1 cellular context compared by ENCODE assay signal in the genomic region with DNA sequence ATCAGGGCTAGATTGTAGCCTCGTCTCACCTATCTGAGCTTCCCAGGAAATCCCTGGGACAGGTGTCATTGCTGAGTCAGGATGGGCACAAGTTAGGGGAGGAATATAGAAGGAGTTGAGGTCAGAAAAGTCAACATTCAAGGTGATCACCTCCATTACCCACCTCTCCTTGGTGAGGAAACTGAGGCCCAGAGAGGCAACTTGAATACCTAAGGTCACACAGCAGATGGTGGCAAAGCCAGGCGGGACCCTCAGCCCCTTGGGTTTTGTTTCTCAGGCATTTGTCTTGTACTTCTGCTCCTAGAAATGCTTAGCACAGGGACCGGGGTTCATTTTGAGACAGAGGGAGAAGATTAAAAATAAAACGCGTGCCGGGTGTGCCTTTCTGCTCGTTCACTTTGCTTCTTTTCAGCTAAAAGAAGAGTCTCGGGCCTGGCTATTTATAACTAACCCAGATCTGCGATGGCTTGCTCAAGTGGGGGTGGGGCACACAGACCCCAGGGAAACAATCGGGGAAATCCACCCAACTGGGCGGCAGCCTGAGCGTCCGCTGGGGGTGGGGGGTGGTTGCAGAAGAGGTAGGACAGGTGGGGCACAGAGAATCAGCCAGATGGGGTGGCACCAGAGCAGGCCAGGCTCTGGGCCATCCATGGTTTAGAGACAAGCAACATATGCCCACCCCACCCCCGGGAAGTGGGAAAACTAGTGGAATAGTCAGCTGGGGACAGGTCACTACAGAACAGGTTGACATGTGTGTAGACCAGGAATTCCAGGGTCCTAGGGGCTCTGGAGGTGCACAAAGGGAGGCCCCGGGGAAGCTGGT.
TF ChIP-seq lines count a peak whose summit lies in the region.

No MANE protein-coding gene starts in this region.

TF ChIP-seq in WTC11, 78 proteins besides CTCF, POLR2A, EP300 and RAD21 (continued from another document):
- TF ChIP-seq, protein P1, sequence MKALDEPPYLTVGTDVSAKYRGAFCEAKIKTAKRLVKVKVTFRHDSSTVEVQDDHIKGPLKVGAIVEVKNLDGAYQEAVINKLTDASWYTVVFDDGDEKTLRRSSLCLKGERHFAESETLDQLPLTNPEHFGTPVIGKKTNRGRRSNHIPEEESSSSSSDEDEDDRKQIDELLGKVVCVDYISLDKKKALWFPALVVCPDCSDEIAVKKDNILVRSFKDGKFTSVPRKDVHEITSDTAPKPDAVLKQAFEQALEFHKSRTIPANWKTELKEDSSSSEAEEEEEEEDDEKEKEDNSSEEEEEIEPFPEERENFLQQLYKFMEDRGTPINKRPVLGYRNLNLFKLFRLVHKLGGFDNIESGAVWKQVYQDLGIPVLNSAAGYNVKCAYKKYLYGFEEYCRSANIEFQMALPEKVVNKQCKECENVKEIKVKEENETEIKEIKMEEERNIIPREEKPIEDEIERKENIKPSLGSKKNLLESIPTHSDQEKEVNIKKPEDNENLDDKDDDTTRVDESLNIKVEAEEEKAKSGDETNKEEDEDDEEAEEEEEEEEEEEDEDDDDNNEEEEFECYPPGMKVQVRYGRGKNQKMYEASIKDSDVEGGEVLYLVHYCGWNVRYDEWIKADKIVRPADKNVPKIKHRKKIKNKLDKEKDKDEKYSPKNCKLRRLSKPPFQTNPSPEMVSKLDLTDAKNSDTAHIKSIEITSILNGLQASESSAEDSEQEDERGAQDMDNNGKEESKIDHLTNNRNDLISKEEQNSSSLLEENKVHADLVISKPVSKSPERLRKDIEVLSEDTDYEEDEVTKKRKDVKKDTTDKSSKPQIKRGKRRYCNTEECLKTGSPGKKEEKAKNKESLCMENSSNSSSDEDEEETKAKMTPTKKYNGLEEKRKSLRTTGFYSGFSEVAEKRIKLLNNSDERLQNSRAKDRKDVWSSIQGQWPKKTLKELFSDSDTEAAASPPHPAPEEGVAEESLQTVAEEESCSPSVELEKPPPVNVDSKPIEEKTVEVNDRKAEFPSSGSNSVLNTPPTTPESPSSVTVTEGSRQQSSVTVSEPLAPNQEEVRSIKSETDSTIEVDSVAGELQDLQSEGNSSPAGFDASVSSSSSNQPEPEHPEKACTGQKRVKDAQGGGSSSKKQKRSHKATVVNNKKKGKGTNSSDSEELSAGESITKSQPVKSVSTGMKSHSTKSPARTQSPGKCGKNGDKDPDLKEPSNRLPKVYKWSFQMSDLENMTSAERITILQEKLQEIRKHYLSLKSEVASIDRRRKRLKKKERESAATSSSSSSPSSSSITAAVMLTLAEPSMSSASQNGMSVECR (CRISPR knock-in tag; IDR thresholded peaks at IDR 0.05; ENCODE audit: borderline replicate concordance), result no peak
- TF ChIP-seq, protein P2, sequence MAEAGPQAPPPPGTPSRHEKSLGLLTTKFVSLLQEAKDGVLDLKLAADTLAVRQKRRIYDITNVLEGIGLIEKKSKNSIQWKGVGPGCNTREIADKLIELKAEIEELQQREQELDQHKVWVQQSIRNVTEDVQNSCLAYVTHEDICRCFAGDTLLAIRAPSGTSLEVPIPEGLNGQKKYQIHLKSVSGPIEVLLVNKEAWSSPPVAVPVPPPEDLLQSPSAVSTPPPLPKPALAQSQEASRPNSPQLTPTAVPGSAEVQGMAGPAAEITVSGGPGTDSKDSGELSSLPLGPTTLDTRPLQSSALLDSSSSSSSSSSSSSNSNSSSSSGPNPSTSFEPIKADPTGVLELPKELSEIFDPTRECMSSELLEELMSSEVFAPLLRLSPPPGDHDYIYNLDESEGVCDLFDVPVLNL (CRISPR knock-in tag; IDR thresholded peaks at IDR 0.05; ENCODE audit: borderline replicate concordance, low read depth), result no peak
- TF ChIP-seq, protein P3, sequence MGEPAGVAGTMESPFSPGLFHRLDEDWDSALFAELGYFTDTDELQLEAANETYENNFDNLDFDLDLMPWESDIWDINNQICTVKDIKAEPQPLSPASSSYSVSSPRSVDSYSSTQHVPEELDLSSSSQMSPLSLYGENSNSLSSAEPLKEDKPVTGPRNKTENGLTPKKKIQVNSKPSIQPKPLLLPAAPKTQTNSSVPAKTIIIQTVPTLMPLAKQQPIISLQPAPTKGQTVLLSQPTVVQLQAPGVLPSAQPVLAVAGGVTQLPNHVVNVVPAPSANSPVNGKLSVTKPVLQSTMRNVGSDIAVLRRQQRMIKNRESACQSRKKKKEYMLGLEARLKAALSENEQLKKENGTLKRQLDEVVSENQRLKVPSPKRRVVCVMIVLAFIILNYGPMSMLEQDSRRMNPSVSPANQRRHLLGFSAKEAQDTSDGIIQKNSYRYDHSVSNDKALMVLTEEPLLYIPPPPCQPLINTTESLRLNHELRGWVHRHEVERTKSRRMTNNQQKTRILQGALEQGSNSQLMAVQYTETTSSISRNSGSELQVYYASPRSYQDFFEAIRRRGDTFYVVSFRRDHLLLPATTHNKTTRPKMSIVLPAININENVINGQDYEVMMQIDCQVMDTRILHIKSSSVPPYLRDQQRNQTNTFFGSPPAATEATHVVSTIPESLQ (CRISPR knock-in tag; IDR thresholded peaks at IDR 0.05), result no peak
- TF ChIP-seq, protein P4, sequence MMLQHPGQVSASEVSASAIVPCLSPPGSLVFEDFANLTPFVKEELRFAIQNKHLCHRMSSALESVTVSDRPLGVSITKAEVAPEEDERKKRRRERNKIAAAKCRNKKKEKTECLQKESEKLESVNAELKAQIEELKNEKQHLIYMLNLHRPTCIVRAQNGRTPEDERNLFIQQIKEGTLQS (CRISPR knock-in tag; conservative IDR thresholded peaks at IDR 0.05), result no peak
- TF ChIP-seq ZNF263 (CRISPR knock-in tag; IDR thresholded peaks at IDR 0.05; ENCODE audit: low read depth), result no peak
